2 cellular contexts compared by ENCODE assay signal in the genomic region with DNA sequence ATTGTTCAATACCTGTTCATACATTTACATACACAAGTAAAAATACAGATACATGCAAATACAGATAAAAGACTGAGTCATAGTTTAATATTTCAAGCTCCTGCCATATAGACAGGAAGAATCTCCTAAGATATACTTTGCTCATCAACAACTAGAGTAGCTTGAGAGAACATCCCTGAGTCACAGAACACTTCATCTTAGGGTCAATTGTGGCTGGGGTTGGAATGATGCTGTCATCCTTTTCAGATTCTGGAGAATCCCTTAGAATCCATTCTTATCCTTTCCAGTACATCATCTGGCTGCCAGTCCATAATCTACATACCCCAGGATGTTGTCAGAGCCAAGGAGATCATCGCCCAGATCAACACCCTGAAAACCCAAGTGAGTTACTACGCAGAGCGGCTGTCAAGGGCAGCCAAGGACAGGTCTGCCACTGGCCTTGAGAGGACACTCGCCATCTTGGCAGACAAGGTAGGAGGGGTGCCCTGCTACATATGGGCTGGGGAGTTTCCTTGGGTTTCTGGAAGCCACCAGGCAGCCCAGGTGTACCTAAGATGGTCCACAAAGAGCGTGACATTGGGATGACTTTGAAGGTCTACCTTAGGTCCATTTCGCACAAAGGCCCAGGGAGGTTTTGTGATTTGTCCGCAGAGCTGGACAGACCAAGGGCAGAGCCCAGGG.
TF ChIP-seq lines count a peak whose summit lies in the region.

No MANE protein-coding gene starts in this region.

TF ChIP-seq in SK-N-SH treated with all-trans-retinoic acid at 6 μM for 48 hours, 23 proteins besides CTCF, POLR2A, EP300 and RAD21 (continued from another document):
- no peak for TF ChIP-seq BACH2 (CRISPR knock-in tag; IDR thresholded peaks at IDR 0.05; ENCODE audit: borderline replicate concordance)
- TF ChIP-seq RARB (CRISPR knock-in tag; IDR thresholded peaks at IDR 0.05), result no peak
- no peak for TF ChIP-seq ZC3H10 (CRISPR knock-in tag; IDR thresholded peaks at IDR 0.05)
- TF ChIP-seq, protein P1, sequence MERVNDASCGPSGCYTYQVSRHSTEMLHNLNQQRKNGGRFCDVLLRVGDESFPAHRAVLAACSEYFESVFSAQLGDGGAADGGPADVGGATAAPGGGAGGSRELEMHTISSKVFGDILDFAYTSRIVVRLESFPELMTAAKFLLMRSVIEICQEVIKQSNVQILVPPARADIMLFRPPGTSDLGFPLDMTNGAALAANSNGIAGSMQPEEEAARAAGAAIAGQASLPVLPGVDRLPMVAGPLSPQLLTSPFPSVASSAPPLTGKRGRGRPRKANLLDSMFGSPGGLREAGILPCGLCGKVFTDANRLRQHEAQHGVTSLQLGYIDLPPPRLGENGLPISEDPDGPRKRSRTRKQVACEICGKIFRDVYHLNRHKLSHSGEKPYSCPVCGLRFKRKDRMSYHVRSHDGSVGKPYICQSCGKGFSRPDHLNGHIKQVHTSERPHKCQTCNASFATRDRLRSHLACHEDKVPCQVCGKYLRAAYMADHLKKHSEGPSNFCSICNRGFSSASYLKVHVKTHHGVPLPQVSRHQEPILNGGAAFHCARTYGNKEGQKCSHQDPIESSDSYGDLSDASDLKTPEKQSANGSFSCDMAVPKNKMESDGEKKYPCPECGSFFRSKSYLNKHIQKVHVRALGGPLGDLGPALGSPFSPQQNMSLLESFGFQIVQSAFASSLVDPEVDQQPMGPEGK (CRISPR knock-in tag; IDR thresholded peaks at IDR 0.05; ENCODE audit: borderline replicate concordance), result no peak
- TF ChIP-seq GLIS3 (CRISPR knock-in tag; IDR thresholded peaks at IDR 0.05), result no peak
- no peak for TF ChIP-seq ZFP3 (CRISPR knock-in tag; IDR thresholded peaks at IDR 0.05)
- TF ChIP-seq TOX (CRISPR knock-in tag; IDR thresholded peaks at IDR 0.05; ENCODE audit: borderline replicate concordance), result no peak
- TF ChIP-seq, protein P2, sequence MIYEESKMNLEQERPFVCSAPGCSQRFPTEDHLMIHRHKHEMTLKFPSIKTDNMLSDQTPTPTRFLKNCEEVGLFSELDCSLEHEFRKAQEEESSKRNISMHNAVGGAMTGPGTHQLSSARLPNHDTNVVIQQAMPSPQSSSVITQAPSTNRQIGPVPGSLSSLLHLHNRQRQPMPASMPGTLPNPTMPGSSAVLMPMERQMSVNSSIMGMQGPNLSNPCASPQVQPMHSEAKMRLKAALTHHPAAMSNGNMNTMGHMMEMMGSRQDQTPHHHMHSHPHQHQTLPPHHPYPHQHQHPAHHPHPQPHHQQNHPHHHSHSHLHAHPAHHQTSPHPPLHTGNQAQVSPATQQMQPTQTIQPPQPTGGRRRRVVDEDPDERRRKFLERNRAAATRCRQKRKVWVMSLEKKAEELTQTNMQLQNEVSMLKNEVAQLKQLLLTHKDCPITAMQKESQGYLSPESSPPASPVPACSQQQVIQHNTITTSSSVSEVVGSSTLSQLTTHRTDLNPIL (CRISPR knock-in tag; IDR thresholded peaks at IDR 0.05; ENCODE audit: low read depth), result no peak
- no peak for TF ChIP-seq ZNF70 (CRISPR knock-in tag; IDR thresholded peaks at IDR 0.05)
- no peak for TF ChIP-seq PPARA (CRISPR knock-in tag; IDR thresholded peaks at IDR 0.05; ENCODE audit: borderline replicate concordance)
- TF ChIP-seq ISL1 (CRISPR knock-in tag; IDR thresholded peaks at IDR 0.05), result no peak

TF ChIP-seq in HEK293T, 16 proteins besides CTCF, POLR2A, EP300 and RAD21 (continued from another document):
- TF ChIP-seq, protein P3, sequence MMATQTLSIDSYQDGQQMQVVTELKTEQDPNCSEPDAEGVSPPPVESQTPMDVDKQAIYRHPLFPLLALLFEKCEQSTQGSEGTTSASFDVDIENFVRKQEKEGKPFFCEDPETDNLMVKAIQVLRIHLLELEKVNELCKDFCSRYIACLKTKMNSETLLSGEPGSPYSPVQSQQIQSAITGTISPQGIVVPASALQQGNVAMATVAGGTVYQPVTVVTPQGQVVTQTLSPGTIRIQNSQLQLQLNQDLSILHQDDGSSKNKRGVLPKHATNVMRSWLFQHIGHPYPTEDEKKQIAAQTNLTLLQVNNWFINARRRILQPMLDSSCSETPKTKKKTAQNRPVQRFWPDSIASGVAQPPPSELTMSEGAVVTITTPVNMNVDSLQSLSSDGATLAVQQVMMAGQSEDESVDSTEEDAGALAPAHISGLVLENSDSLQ (IDR thresholded peaks at IDR 0.05), result no peak
- TF ChIP-seq TARDBP (IDR thresholded peaks at IDR 0.05) (no peak), SUZ12 (IDR thresholded peaks at IDR 0.05) (no peak), L3MBTL2 (conservative IDR thresholded peaks at IDR 0.05) (no peak), BHLHE40 (IDR thresholded peaks at IDR 0.05; ENCODE audit: borderline replicate concordance) (no peak), ZNF384 (IDR thresholded peaks at IDR 0.05) (no peak)
